In the genomic region with DNA sequence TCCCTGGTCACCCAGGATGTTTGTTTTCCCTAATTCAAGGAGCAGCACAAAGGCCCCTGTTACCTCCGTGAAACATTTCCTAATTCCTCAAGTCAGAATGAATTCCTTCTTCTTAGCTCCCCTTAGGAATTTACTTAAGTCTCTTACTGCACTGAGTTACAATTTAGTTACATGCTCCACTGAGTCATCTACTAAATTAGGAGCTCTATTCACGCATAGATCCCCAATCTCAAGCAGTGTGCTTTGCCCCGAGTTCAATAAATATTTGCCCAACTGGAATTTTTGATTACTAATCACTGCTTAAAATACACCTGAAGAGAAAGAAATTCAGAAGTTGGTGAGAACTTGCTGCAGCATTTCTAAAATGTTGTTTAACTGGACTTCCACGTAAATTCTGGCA, we compare ENCODE assay signal across 29 cellular contexts.
"Had no signal": no experiment of that assay in that cellular context is flagged by ENCODE, and none has a peak within 500 bp of the region (broad histone marks: within the 10 kb centered on the region; RNA-seq: fewer than 3 reads in every experiment).

No MANE protein-coding gene starts in this region.

- H3K9me3 ChIP-seq: esophagus squamous epithelium, gastroesophageal sphincter, mucosa of descending colon, psoas muscle, right atrium auricular region, sigmoid colon, suprapubic skin, thyroid gland, upper lobe of left lung, vagina had no signal

- H3K27ac Mint-ChIP-seq: immature natural killer cell; natural killer cell; stimulated activated effector memory CD8-positive, alpha-beta T cell treated with anti-CD3 and anti-CD28 coated beads, Interleukin-12 subunit alpha, Interleukin-12 subunit beta, amount 100 ng/mL, for 72 hours had no signal

- H3K4me1 ChIP-seq: esophagus squamous epithelium, gastroesophageal sphincter, parathyroid adenoma, psoas muscle, right atrium auricular region, sigmoid colon, suprapubic skin, thyroid gland, upper lobe of left lung, vagina had no signal

- H3K79me2 ChIP-seq: parathyroid adenoma had no signal

- H3K4me1 Mint-ChIP-seq: central memory CD8-positive, alpha-beta T cell; immature natural killer cell; natural killer cell; stimulated activated effector memory CD8-positive, alpha-beta T cell treated with anti-CD3 and anti-CD28 coated beads, Interleukin-12 subunit alpha, Interleukin-12 subunit beta, amount 100 ng/mL, for 72 hours had no signal

- FAIRE-seq: keratinocyte had no signal

- H3K36me3 ChIP-seq: esophagus squamous epithelium, gastroesophageal sphincter, right atrium auricular region, sigmoid colon, suprapubic skin, thyroid gland, upper lobe of left lung, vagina had no signal

- H2AFZ ChIP-seq: parathyroid adenoma had no signal

- H3K27me3 Mint-ChIP-seq: central memory CD8-positive, alpha-beta T cell had no signal

- H3K36me3 Mint-ChIP-seq: immature natural killer cell; natural killer cell; stimulated activated effector memory CD8-positive, alpha-beta T cell treated with anti-CD3 and anti-CD28 coated beads, Interleukin-12 subunit alpha, Interleukin-12 subunit beta, amount 100 ng/mL, for 72 hours had no signal

- H3K4me3 Mint-ChIP-seq: central memory CD8-positive, alpha-beta T cell; immature natural killer cell; natural killer cell; stimulated activated effector memory CD8-positive, alpha-beta T cell treated with anti-CD3 and anti-CD28 coated beads, Interleukin-12 subunit alpha, Interleukin-12 subunit beta, amount 100 ng/mL, for 72 hours had no signal

- H3K4me3 ChIP-seq: dorsolateral prefrontal cortex, esophagus squamous epithelium, gastroesophageal sphincter, lung, mucosa of descending colon, psoas muscle, right atrium auricular region, sigmoid colon, skin epidermis, suprapubic skin, thyroid gland, upper lobe of left lung, vagina had no signal

- H3K9me3 Mint-ChIP-seq: stimulated activated effector memory CD8-positive, alpha-beta T cell treated with anti-CD3 and anti-CD28 coated beads, Interleukin-12 subunit alpha, Interleukin-12 subunit beta, amount 100 ng/mL, for 72 hours had no signal

- H3K27ac ChIP-seq: dorsolateral prefrontal cortex, epithelial cell of prostate, esophagus squamous epithelium, gastroesophageal sphincter, parathyroid adenoma, psoas muscle, right atrium auricular region, sigmoid colon, skin epidermis, suprapubic skin, thyroid gland, upper lobe of left lung, vagina had no signal

- DNase-seq: cortex of kidney; dorsolateral prefrontal cortex; effector memory CD4-positive, alpha-beta T cell; esophagus squamous epithelium; foreskin fibroblast; glutamatergic neuron; immature natural killer cell; left cardiac atrium; left ventricle myocardium superior; mucosa of descending colon; natural killer cell; psoas muscle; sigmoid colon; stimulated activated CD4-positive, alpha-beta T cell treated with anti-CD3 and anti-CD28 coated beads, Interleukin-4, amount 100 ng/mL, for 1 hour; stimulated activated CD8-positive, alpha-beta memory T cell treated with anti-CD3 and anti-CD28 coated beads, Interleukin-4, amount 100 ng/mL, for 48 hours; stimulated activated naive CD8-positive, alpha-beta T cell treated with anti-CD3 and anti-CD28 coated beads, Interleukin-15, Interleukin-2, amounts not matched to agents 100 U/mL and 50 U/mL, for 24 hours; thyroid gland; upper lobe of left lung had no signal

- H3K27me3 ChIP-seq: dorsolateral prefrontal cortex, esophagus squamous epithelium, gastroesophageal sphincter, right atrium auricular region, sigmoid colon, suprapubic skin, thyroid gland, upper lobe of left lung, vagina had no signal

- ATAC-seq: gastroesophageal sphincter; left cardiac atrium; left ventricle myocardium superior; mucosa of descending colon; natural killer cell; psoas muscle; stimulated activated effector memory CD8-positive, alpha-beta T cell treated with anti-CD3 and anti-CD28 coated beads, Interleukin-12 subunit alpha, Interleukin-12 subunit beta, amount 100 ng/mL, for 72 hours; stimulated activated naive CD8-positive, alpha-beta T cell treated with anti-CD3 and anti-CD28 coated beads, Interleukin-15, Interleukin-2, amounts not matched to agents 100 U/mL and 50 U/mL, for 24 hours had no signal

- H3K9ac ChIP-seq: parathyroid adenoma had no signal
